8 cellular contexts compared by ENCODE assay signal in the genomic region with DNA sequence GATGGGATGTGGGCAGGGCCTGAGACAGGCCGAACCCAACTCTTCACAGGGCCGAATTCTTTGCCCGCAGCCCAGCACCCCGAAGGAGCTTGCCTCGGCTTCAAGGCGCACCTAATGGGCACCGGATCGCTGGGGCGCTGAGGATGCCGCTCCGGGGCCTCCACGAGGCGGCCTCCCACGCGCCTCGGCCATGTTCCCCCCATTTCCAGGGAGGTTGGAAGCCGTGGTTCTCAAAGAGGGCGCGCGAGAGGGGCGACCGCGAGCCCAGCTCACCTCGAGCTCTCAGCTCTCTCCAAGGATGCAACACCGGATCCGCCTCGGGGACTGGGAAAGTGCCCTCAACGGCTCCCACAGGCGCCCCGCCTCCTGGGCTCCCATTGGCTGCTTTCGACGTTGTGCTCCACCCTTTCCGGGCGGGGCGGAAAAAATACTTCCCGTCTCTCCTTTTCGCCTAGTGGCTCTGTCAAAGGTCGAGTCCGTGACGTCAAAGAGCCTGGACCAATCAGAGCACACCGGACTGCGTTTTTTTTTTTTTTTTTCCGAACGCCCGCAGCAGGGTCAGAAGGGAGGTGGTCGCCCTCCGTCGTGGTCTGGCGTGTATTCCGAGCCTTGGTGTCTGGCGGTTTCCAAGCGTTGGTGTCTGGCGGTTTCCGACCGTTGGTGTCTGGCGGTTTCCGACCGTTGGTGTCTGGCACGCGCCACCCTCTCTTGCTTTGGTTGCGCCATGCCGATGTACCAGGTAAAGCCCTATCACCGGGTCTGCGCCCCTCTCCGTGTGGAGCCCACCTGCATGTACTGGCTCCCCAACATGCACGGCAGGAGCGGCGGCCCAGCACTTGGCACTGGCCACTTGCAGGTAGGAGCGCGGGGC. TPM values are rescaled to one million over a fixed set of nuclear protein-coding genes. Genes with fewer than 3 reads are reported as not detected.
DNase-seq lines count a peak whose midpoint lies in the region; ATAC-seq and TF ChIP-seq lines count a peak whose summit lies in the region.
"Not testable (repeated sequence)": the region's sequence is repeated elsewhere in the genome, so short reads cannot be mapped to it uniquely, and the experiment has no call there.

No MANE protein-coding gene starts in this region.

- POLR2A ChIA-PET in CD4-positive, alpha-beta T cell (lab: Charles Lee): not testable (repeated sequence)

- ATAC-seq in CD4-positive, alpha-beta T cell (ENCODE audit: poor library complexity): peak; percentile 79
- ATAC-seq in GM21390 (IDR thresholded peaks at IDR 0.05; ENCODE audit: unreplicated experiment): peak; percentile 72
- ATAC-seq in HG03280 (IDR thresholded peaks at IDR 0.05; ENCODE audit: unreplicated experiment): peak; percentile 66

- TF ChIP-seq CTCF in CD4-positive, alpha-beta T cell (IDR thresholded peaks at IDR 0.05); epithelial cell of proximal tubule (conservative IDR thresholded peaks at IDR 0.05; ENCODE audit: low read depth, low read length): not testable (repeated sequence)

- H3K4me1 Mint-ChIP-seq in CD4-positive, alpha-beta T cell (ENCODE audit: low read depth): not testable (repeated sequence)

- H3K27ac ChIP-seq in CD4-positive, alpha-beta T cell (ENCODE audit: low read depth, low read length): not testable (repeated sequence)

- H3K27me3 Mint-ChIP-seq in CD4-positive, alpha-beta T cell: not testable (repeated sequence)

- H3K9me3 ChIP-seq in CD4-positive, alpha-beta T cell (ENCODE audit: control insufficient read depth, low read length); mononuclear cell (ENCODE audit: low read depth, low read length): not testable (repeated sequence)

- H3K27ac Mint-ChIP-seq in CD4-positive, alpha-beta T cell: peak overlapping the region; percentile 92

- peak overlapping the region; percentile 93 for H3K4me3 Mint-ChIP-seq in CD4-positive, alpha-beta T cell

- not testable (repeated sequence) for H3K4me1 ChIP-seq in mononuclear cell (ENCODE audit: insufficient read depth, low read length)

- CTCF ChIA-PET in CD4-positive, alpha-beta T cell (lab: Charles Lee): not testable (repeated sequence)

- H3K27me3 ChIP-seq in CD4-positive, alpha-beta T cell (ENCODE audit: control insufficient read depth, insufficient read depth, low read length); mononuclear cell (ENCODE audit: insufficient read depth, low read length): not testable (repeated sequence)

- H3K36me3 Mint-ChIP-seq in CD4-positive, alpha-beta T cell (ENCODE audit: low read depth): not testable (repeated sequence)

- peak in 7 of 10 experiments; percentile 0 to 34 (median 11) for DNase-seq in CD4-positive, alpha-beta T cell
- peak in 3 of 5 experiments; percentile 3 to 75 (median 11) for DNase-seq in T-helper 2 cell
- DNase-seq in activated gamma-delta T cell treated with anti-CD3 and anti-CD28 coated beads, Interleukin-2, amount 50 U/mL, for 16 hours (ENCODE audit: low read depth): peak; percentile 13
- not testable (repeated sequence) for DNase-seq in epithelial cell of proximal tubule (ENCODE audit: low read depth)
- peak; percentile 12 to 27 for DNase-seq in stimulated activated CD4-positive, alpha-beta T cell treated with anti-CD3 and anti-CD28 coated beads, Interleukin-4, amount 100 ng/mL, for 4 hours

- not testable (repeated sequence) for H3K9me3 Mint-ChIP-seq in CD4-positive, alpha-beta T cell

- H3K4me3 ChIP-seq in epithelial cell of proximal tubule (ENCODE audit: low read depth, low read length) (peak overlapping the region; percentile 48), mononuclear cell (ENCODE audit: low read length) (peak overlapping the region; percentile 36)

- intact Hi-C loops in CD4-positive, alpha-beta T cell (cut with DNase I, micrococcal nuclease): not testable (repeated sequence)

RNA-seq across cellular contexts. Expression of a gene that starts 36.5 kb away (rescaled TPM):
- total RNA-seq in CD4-positive, alpha-beta T cell: 10 to 100 TPM; 19.1 to 22.3 TPM
- total RNA-seq in epithelial cell of proximal tubule (0.14 and 0.58 TPM in 2 replicates), mononuclear cell (4.7 TPM)
